ENCODE assay signal across 1 cellular context in the genomic region with DNA sequence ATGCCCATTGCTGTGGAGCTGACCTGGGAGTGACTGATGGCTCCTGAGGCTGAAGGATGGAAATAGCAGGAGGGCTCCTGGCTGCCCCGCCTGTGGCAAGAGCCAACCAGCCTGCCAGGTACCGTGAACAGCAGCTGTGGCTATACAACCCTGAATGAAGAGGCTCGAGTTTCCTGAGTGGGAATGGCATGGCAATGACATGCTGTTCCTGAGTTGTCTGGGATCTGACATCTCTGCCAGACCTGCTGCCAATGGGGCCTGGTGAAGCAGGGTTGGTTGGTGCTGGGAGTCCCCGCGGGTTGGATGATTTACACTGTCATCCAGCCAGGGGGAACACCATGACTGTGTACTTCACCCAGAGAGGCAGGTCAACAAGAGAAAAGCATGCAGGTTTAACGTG.
TF ChIP-seq lines count a peak whose summit lies in the region.

No MANE protein-coding gene starts in this region.

TF ChIP-seq in K562, 482 proteins besides CTCF, POLR2A, EP300 and RAD21:
- no peak for TF ChIP-seq NCOA6 (IDR thresholded peaks at IDR 0.05)
- TF ChIP-seq ZNF707 (CRISPR knock-in tag; conservative IDR thresholded peaks at IDR 0.05): no peak
- no peak for TF ChIP-seq ATF2 (CRISPR knock-in tag; IDR thresholded peaks at IDR 0.05)
- TF ChIP-seq SIX5 (IDR thresholded peaks at IDR 0.05; ENCODE audit: borderline replicate concordance in 1 of 2, insufficient read depth in 1 of 2, low read depth in 1 of 2, low read length in 2 of 2): no peak
- no peak for TF ChIP-seq EHMT2 (IDR thresholded peaks at IDR 0.05)
- no peak for TF ChIP-seq RBBP5 (IDR thresholded peaks at IDR 0.05; ENCODE audit: borderline replicate concordance, insufficient read depth, low read length, poor library complexity, severe bottlenecking)
